In the genomic region with DNA sequence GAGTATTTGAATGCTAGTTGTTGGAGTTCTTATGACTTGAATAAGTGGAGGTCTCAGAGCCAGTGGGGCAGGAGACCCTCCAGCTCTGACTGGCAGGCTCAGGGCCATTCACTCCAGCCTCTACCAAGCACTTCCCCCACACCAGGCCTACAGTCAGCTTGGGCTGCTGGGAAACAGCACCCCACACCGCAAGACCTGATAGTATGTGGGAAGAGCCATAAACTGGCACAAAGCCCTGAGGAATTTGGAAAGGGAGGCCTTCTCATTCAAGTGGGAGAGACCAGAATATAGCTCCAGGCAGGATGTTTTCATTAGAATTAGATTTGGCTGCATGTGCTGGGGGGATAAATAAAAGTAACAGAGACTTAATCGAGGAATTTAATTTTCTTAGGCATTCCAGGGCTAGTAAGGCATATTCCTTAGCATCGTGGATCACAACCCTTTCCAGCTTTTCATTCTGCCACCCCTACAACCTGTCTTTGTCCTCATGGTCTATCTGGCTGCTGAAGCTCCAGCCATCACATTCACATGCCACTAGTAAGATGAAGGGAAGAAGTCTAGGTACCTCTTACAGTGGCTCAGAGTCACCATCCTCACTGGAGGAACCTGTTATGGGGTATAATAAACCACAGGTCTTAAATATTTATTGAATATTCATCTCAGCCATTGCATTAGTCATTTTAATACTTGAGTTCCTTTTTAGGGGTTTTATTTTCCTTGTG, we compare ENCODE assay signal across 17 cellular contexts. TPM values are rescaled to one million over a fixed set of nuclear protein-coding genes. Genes with fewer than 3 reads are reported as not detected.
DNase-seq lines count a peak whose midpoint lies in the region; ATAC-seq and TF ChIP-seq lines count a peak whose summit lies in the region.
"Had no signal": no experiment of that assay in that cellular context is flagged by ENCODE, and none has a peak within 500 bp of the region (broad histone marks: within the 10 kb centered on the region; RNA-seq: fewer than 3 reads in every experiment).

No MANE protein-coding gene starts in this region.

- intact Hi-C loops in upper lobe of right lung (cut with DNase I): no loop called here

- H3K4me3 ChIP-seq in HEK293 (ENCODE audit: low read depth, low read length): no peak overlapping the region
- no peak overlapping the region for H3K4me3 ChIP-seq in fibroblast of the aortic adventitia (ENCODE audit: low read depth, low read length)
- no peak overlapping the region for H3K4me3 ChIP-seq in upper lobe of right lung
- H3K4me3 ChIP-seq in CD8-positive, alpha-beta memory T cell (ENCODE audit: low read length): no peak overlapping the region
- H3K4me3 ChIP-seq: BLaER1 treated with 17β-estradiol and CSF1 and Interleukin-3, amounts not matched to agents 10 nM and 100 nM; GM12878; HAP-1 had no signal

- no peak overlapping the region for H3K4me3 Mint-ChIP-seq in stimulated activated naive B cell treated with anti-CD40 and anti-IgM and Interleukin-4, amounts not matched to agents 10 μg/mL and 1 μg/mL and 100 μg/mL, for 72 hours
- H3K4me3 Mint-ChIP-seq in CD8-positive, alpha-beta memory T cell: no peak overlapping the region
- H3K4me3 Mint-ChIP-seq: CD4-positive, CD25-positive, alpha-beta regulatory T cell; HFFc6 had no signal

- H3K36me3 Mint-ChIP-seq in stimulated activated naive B cell treated with anti-CD40 and anti-IgM and Interleukin-4, amounts not matched to agents 10 μg/mL and 1 μg/mL and 100 μg/mL, for 72 hours: no peaks in the 10 kb centered on the region
- no peaks in the 10 kb centered on the region for H3K36me3 Mint-ChIP-seq in CD8-positive, alpha-beta memory T cell
- H3K36me3 Mint-ChIP-seq: CD4-positive, CD25-positive, alpha-beta regulatory T cell had no signal

- H3K4me1 ChIP-seq in HEK293 (ENCODE audit: control insufficient read depth, insufficient read depth, low read length): no peaks in the 10 kb centered on the region
- H3K4me1 ChIP-seq in upper lobe of right lung: no peaks in the 10 kb centered on the region
- H3K4me1 ChIP-seq in CD8-positive, alpha-beta memory T cell (ENCODE audit: insufficient read depth, low read length): no peaks in the 10 kb centered on the region
- H3K4me1 ChIP-seq: BLaER1 treated with 17β-estradiol and CSF1 and Interleukin-3, amounts not matched to agents 10 nM and 100 nM; HAP-1 had no signal

- H3K4me1 Mint-ChIP-seq in stimulated activated naive B cell treated with anti-CD40 and anti-IgM and Interleukin-4, amounts not matched to agents 10 μg/mL and 1 μg/mL and 100 μg/mL, for 72 hours: no peaks in the 10 kb centered on the region
- H3K4me1 Mint-ChIP-seq in CD8-positive, alpha-beta memory T cell: no peaks in the 10 kb centered on the region
- H3K4me1 Mint-ChIP-seq: CD4-positive, CD25-positive, alpha-beta regulatory T cell had no signal

- POLR2A ChIA-PET in HEK293 (lab: Yijun Ruan, JAX): no interaction called here
- POLR2A ChIA-PET in CD8-positive, alpha-beta memory T cell (lab: Charles Lee): no interaction called here

- H3K36me3 ChIP-seq in HEK293 (ENCODE audit: control insufficient read depth in 2 of 2, insufficient read depth in 1 of 2, low read length in 2 of 2) (peaks cover 0 to 45% of the 10 kb centered on the region in 2 experiments; a peak in 1 of 3 replicates), upper lobe of right lung (no peaks in the 10 kb centered on the region)
- no peaks in the 10 kb centered on the region for H3K36me3 ChIP-seq in CD8-positive, alpha-beta memory T cell (ENCODE audit: insufficient read depth, low read length)
- H3K36me3 ChIP-seq: BLaER1 treated with 17β-estradiol and CSF1 and Interleukin-3, amounts not matched to agents 10 nM and 100 nM; HAP-1 had no signal

- no peaks in the 10 kb centered on the region for H3K9me3 ChIP-seq in HEK293 (ENCODE audit: control insufficient read depth, insufficient read depth, low read depth, low read length)
- no peaks in the 10 kb centered on the region for H3K9me3 ChIP-seq in upper lobe of right lung
- no peaks in the 10 kb centered on the region for H3K9me3 ChIP-seq in CD8-positive, alpha-beta memory T cell (ENCODE audit: low read length)
- H3K9me3 ChIP-seq: BLaER1 treated with 17β-estradiol and CSF1 and Interleukin-3, amounts not matched to agents 10 nM and 100 nM; HAP-1 had no signal

- TF ChIP-seq CTCF in HEK293 (tag by site-specific recombination; IDR thresholded peaks at IDR 0.05) (no peak), fibroblast of the aortic adventitia (IDR thresholded peaks at IDR 0.05; ENCODE audit: insufficient read depth, low read length) (no peak), upper lobe of right lung (IDR thresholded peaks at IDR 0.05) (no peak)

- no peaks in the 10 kb centered on the region for H3K9me3 Mint-ChIP-seq in stimulated activated naive B cell treated with anti-CD40 and anti-IgM and Interleukin-4, amounts not matched to agents 10 μg/mL and 1 μg/mL and 100 μg/mL, for 72 hours
- H3K9me3 Mint-ChIP-seq in CD8-positive, alpha-beta memory T cell: no peaks in the 10 kb centered on the region
- H3K9me3 Mint-ChIP-seq: CD4-positive, CD25-positive, alpha-beta regulatory T cell; HFFc6 had no signal

- CTCF ChIA-PET in HEK293 (lab: Yijun Ruan, JAX): interaction anchor here (1.1 to 1.5 kb wide), 2 partner anchors 48 to 62 kb away, joined by 3 to 6 read pairs; partner anchors contain the start of gene TMOD1
- CTCF ChIA-PET in CD8-positive, alpha-beta memory T cell (lab: Charles Lee): no interaction called here

- H3K27ac Mint-ChIP-seq in stimulated activated naive B cell treated with anti-CD40 and anti-IgM and Interleukin-4, amounts not matched to agents 10 μg/mL and 1 μg/mL and 100 μg/mL, for 72 hours: no peak overlapping the region
- H3K27ac Mint-ChIP-seq in CD8-positive, alpha-beta memory T cell: no peak overlapping the region
- H3K27ac Mint-ChIP-seq: HFFc6 had no signal

- ATAC-seq in upper lobe of right lung (peak; percentile 20), HG03565 (IDR thresholded peaks at IDR 0.05; ENCODE audit: unreplicated experiment) (no peak)
- ATAC-seq in stimulated activated naive B cell treated with anti-CD40 and anti-IgM and Interleukin-4, amounts not matched to agents 10 μg/mL and 1 μg/mL and 100 μg/mL, for 72 hours (replicated peaks): no peak
- ATAC-seq: GM12878 had no signal

- H3K27me3 Mint-ChIP-seq in stimulated activated naive B cell treated with anti-CD40 and anti-IgM and Interleukin-4, amounts not matched to agents 10 μg/mL and 1 μg/mL and 100 μg/mL, for 72 hours: peaks cover 22 to 29% of the 10 kb centered on the region in 2 donors
- peaks cover 6 to 36% of the 10 kb centered on the region in 2 donors for H3K27me3 Mint-ChIP-seq in CD8-positive, alpha-beta memory T cell

- H3K27ac ChIP-seq in HEK293 (ENCODE audit: extremely low read depth, low read depth, low read length): no peak overlapping the region
- H3K27ac ChIP-seq in upper lobe of right lung: no peak overlapping the region
- H3K27ac ChIP-seq in CD8-positive, alpha-beta memory T cell (ENCODE audit: low read depth, low read length): no peak overlapping the region
- H3K27ac ChIP-seq: BLaER1 treated with 17β-estradiol and CSF1 and Interleukin-3, amounts not matched to agents 10 nM and 100 nM; HL-60 had no signal

- no peaks in the 10 kb centered on the region for H3K27me3 ChIP-seq in upper lobe of right lung
- H3K27me3 ChIP-seq in CD8-positive, alpha-beta memory T cell (ENCODE audit: insufficient read depth, low read length, poor library complexity, severe bottlenecking): no peaks in the 10 kb centered on the region
- H3K27me3 ChIP-seq: BLaER1 treated with 17β-estradiol and CSF1 and Interleukin-3, amounts not matched to agents 10 nM and 100 nM had no signal

- DNase-seq in amniotic epithelial cell (ENCODE audit: low read depth) (peak; percentile 66), fibroblast of the aortic adventitia (ENCODE audit: low read depth) (peak; percentile 18), upper lobe of right lung (no peak)
- no peak for DNase-seq in stimulated activated naive B cell treated with anti-CD40 and anti-IgM and Interleukin-4, amounts not matched to agents 10 μg/mL and 1 μg/mL and 100 μg/mL, for 72 hours
- DNase-seq in CD8-positive, alpha-beta memory T cell: no peak
- DNase-seq: 8988T; Calu3; CD4-positive, CD25-positive, alpha-beta regulatory T cell; DMS 273 treated with DMSO at 0.1 percent for 48 hours; GOT3; HFFc6 had no signal

TF ChIP-seq in HEK293, 187 proteins besides CTCF, POLR2A, EP300 and RAD21:
- TF ChIP-seq, protein P1, sequence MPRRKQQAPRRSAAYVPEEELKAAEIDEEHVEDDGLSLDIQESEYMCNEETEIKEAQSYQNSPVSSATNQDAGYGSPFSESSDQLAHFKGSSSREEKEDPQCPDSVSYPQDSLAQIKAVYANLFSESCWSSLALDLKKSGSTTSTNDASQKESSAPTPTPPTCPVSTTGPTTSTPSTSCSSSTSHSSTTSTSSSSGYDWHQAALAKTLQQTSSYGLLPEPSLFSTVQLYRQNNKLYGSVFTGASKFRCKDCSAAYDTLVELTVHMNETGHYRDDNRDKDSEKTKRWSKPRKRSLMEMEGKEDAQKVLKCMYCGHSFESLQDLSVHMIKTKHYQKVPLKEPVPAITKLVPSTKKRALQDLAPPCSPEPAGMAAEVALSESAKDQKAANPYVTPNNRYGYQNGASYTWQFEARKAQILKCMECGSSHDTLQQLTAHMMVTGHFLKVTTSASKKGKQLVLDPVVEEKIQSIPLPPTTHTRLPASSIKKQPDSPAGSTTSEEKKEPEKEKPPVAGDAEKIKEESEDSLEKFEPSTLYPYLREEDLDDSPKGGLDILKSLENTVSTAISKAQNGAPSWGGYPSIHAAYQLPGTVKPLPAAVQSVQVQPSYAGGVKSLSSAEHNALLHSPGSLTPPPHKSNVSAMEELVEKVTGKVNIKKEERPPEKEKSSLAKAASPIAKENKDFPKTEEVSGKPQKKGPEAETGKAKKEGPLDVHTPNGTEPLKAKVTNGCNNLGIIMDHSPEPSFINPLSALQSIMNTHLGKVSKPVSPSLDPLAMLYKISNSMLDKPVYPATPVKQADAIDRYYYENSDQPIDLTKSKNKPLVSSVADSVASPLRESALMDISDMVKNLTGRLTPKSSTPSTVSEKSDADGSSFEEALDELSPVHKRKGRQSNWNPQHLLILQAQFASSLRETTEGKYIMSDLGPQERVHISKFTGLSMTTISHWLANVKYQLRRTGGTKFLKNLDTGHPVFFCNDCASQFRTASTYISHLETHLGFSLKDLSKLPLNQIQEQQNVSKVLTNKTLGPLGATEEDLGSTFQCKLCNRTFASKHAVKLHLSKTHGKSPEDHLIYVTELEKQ (tag by site-specific recombination; IDR thresholded peaks at IDR 0.05; ENCODE audit: borderline replicate concordance): no peak
- TF ChIP-seq SETDB1 (IDR thresholded peaks at IDR 0.05; ENCODE audit: insufficient read length, low read length) (peak; percentile 20), ZNF174 (tag by site-specific recombination; IDR thresholded peaks at IDR 0.05) (no peak), EGR2 (tag by site-specific recombination; IDR thresholded peaks at IDR 0.05; ENCODE audit: low read depth) (0 out of 2 replicates have a peak, but pooled peaks have one; percentile 16)

RNA-seq across cellular contexts. Expression of gene TMOD1, which starts 47.5 kb away (rescaled TPM):
- total RNA-seq in fibroblast of the aortic adventitia (ENCODE audit: low replicate concordance) (0.16 and 0.18 TPM in 2 replicates), upper lobe of right lung (11.3 TPM)
- total RNA-seq in CD8-positive, alpha-beta memory T cell: 1 to 10 TPM; 1.2 to 1.5 TPM
- polyA plus RNA-seq in CD8-positive, alpha-beta memory T cell: 1.3 TPM

Comparison
In these comparisons a context has a peak if more than half of its experiments do, and no peak if none do; other contexts are left out.
1. DNase-seq: peak in amniotic epithelial cell (single experiment) and fibroblast of the aortic adventitia (single experiment); none in upper lobe of right lung (single experiment), stimulated activated naive B cell treated with anti-CD40 and anti-IgM and Interleukin-4, amounts not matched to agents 10 μg/mL and 1 μg/mL and 100 μg/mL, for 72 hours (single experiment) and CD8-positive, alpha-beta memory T cell (0 of 5).